ENCODE assay signal across 8 cellular contexts in genomic region chr13:39602277-39602613, GRCh38. TPM values are rescaled to one million over a fixed set of nuclear protein-coding genes. Genes with fewer than 3 reads are reported as not detected.
DNase-seq lines count a peak whose midpoint lies in the region; ATAC-seq and TF ChIP-seq lines count a peak whose summit lies in the region.

No MANE protein-coding gene starts in this region.

- H3K4me3 Mint-ChIP-seq in activated naive CD8-positive, alpha-beta T cell treated with anti-CD3 and anti-CD28 coated beads, Interleukin-2, amount 10 ng/mL, durations not matched to agents 7 days and 5 days: peak overlapping the region; percentile 76

- H3K4me1 ChIP-seq in liver (ENCODE audit: control insufficient read depth in 4 of 4, insufficient read depth in 4 of 4, low read length in 3 of 4): peaks cover 4 to 15% (median 8%) of the 10 kb centered on the region in 4 donors
- peaks cover 43% of the 10 kb centered on the region for H3K4me1 ChIP-seq in vagina

- DNase-seq in AG09309 (ENCODE audit: low read depth): no peak
- DNase-seq in activated naive CD8-positive, alpha-beta T cell treated with anti-CD3 and anti-CD28 coated beads, Interleukin-2, amount 10 ng/mL, durations not matched to agents 7 days and 5 days: no peak
- DNase-seq in vagina (ENCODE audit: extremely low spot score in 2 of 2): no peak
- DNase-seq in NCI-H1105 (lab: John Stamatoyannopoulos, UW): no peak
- DNase-seq in NK-92 (lab: John Stamatoyannopoulos, UW; ENCODE audit: unreplicated experiment): no peak

- POLR2A ChIA-PET in activated naive CD8-positive, alpha-beta T cell treated with anti-CD3 and anti-CD28 coated beads, Interleukin-2, amount 10 ng/mL, durations not matched to agents 7 days and 5 days (lab: Charles Lee): no interaction called here

- H3K27ac Mint-ChIP-seq in activated naive CD8-positive, alpha-beta T cell treated with anti-CD3 and anti-CD28 coated beads, Interleukin-2, amount 10 ng/mL, durations not matched to agents 7 days and 5 days: no peak overlapping the region

- no peaks in the 10 kb centered on the region for H3K9me3 Mint-ChIP-seq in activated naive CD8-positive, alpha-beta T cell treated with anti-CD3 and anti-CD28 coated beads, Interleukin-2, amount 10 ng/mL, durations not matched to agents 7 days and 5 days

- no peak overlapping the region for H3K9ac ChIP-seq in liver (ENCODE audit: low read depth in 1 of 2, low read length in 2 of 2)

- H3K27ac ChIP-seq in liver (ENCODE audit: low read depth in 1 of 2, low read length in 2 of 2) (peak overlapping the region in 1 of 2 donors; percentile 48), vagina (peak overlapping the region; percentile 93)

- TF ChIP-seq CTCF in AG09309 (IDR thresholded peaks at IDR 0.05; ENCODE audit: control insufficient read depth, insufficient read depth, low read depth, low read length, missing control alignments) (no peak), liver (IDR thresholded peaks at IDR 0.05; ENCODE audit: low read depth, low read length, missing input control) (no peak), vagina (IDR thresholded peaks at IDR 0.05) (no peak)

- H3K4me3 ChIP-seq in AG09309 (ENCODE audit: control insufficient read depth, low read depth, low read length): peak overlapping the region; percentile 60
- H3K4me3 ChIP-seq in liver (ENCODE audit: low read depth in 1 of 3, low read length in 3 of 3): peak overlapping the region; percentile 20 to 67 (median 57)
- peak overlapping the region; percentile 86 to 91 for H3K4me3 ChIP-seq in vagina

- peak; percentile 44 for ATAC-seq in GM19043 (IDR thresholded peaks at IDR 0.05; ENCODE audit: low read depth, unreplicated experiment)
- ATAC-seq in HG03159 (IDR thresholded peaks at IDR 0.05; ENCODE audit: unreplicated experiment): peak; percentile 27
- ATAC-seq in activated naive CD8-positive, alpha-beta T cell treated with anti-CD3 and anti-CD28 coated beads, Interleukin-2, amount 10 ng/mL, durations not matched to agents 7 days and 5 days (ENCODE audit: low read depth): no peak

- H3K4me1 Mint-ChIP-seq in activated naive CD8-positive, alpha-beta T cell treated with anti-CD3 and anti-CD28 coated beads, Interleukin-2, amount 10 ng/mL, durations not matched to agents 7 days and 5 days: peaks cover 10% of the 10 kb centered on the region

- no peak for TF ChIP-seq POLR2A in vagina (IDR thresholded peaks at IDR 0.05)

- no peak for TF ChIP-seq RAD21 in liver (IDR thresholded peaks at IDR 0.05)

- intact Hi-C loops in vagina (cut with DNase I): loop anchor here (5.0 kb wide), 1 partner anchor 185 kb away; no protein-coding TSS in a partner anchor

- H3K9me3 ChIP-seq in liver (ENCODE audit: control insufficient read depth in 4 of 4, low read length in 3 of 4) (no peaks in the 10 kb centered on the region), vagina (no peaks in the 10 kb centered on the region)

- H3K27me3 ChIP-seq in liver (ENCODE audit: control insufficient read depth in 4 of 4, insufficient read depth in 4 of 4, low read length in 3 of 4): peaks cover 0 to 10% (median under 1%) of the 10 kb centered on the region in 4 donors
- H3K27me3 ChIP-seq in vagina: no peaks in the 10 kb centered on the region

- H3K27me3 Mint-ChIP-seq in activated naive CD8-positive, alpha-beta T cell treated with anti-CD3 and anti-CD28 coated beads, Interleukin-2, amount 10 ng/mL, durations not matched to agents 7 days and 5 days: peaks cover 63% of the 10 kb centered on the region

- H3K36me3 ChIP-seq in liver (ENCODE audit: control insufficient read depth in 4 of 4, insufficient read depth in 3 of 4, low read depth in 1 of 4, low read length in 3 of 4): no peaks in the 10 kb centered on the region
- no peaks in the 10 kb centered on the region for H3K36me3 ChIP-seq in vagina

- no peaks in the 10 kb centered on the region for H3K36me3 Mint-ChIP-seq in activated naive CD8-positive, alpha-beta T cell treated with anti-CD3 and anti-CD28 coated beads, Interleukin-2, amount 10 ng/mL, durations not matched to agents 7 days and 5 days

- WGBS in liver: 4% methylated on average over 11 of the region's 11 CpGs

TF ChIP-seq in liver, 16 proteins besides CTCF, POLR2A, EP300 and RAD21:
- TF ChIP-seq FOXA2 (IDR thresholded peaks at IDR 0.05) (no peak), ZBTB33 (IDR thresholded peaks at IDR 0.05) (no peak), REST (IDR thresholded peaks at IDR 0.05) (no peak), HNF4A (conservative IDR thresholded peaks at IDR 0.05) (no peak)
TF ChIP-seq in liver: peak in this region for 0.

RNA-seq across cellular contexts. Expression of gene LHFPL6, which starts 0.7 kb away (rescaled TPM):
- total RNA-seq in activated naive CD8-positive, alpha-beta T cell treated with anti-CD3 and anti-CD28 coated beads, Interleukin-2, amount 10 ng/mL, durations not matched to agents 7 days and 5 days: under 1 TPM in 1 of 2 experiments, not detected in 1; 0.14 TPM
- 1 to 10 TPM; 2.6 to 8.3 TPM for total RNA-seq in liver
- polyA plus RNA-seq in liver: 1 to 10 TPM; 5.4 to 5.5 TPM
- 54.8 TPM for total RNA-seq in vagina

RNA-seq across cellular contexts. Expression of gene COG6, which starts 53.2 kb away (rescaled TPM):
- 10 to 100 TPM; 29.8 to 30.3 TPM for total RNA-seq in activated naive CD8-positive, alpha-beta T cell treated with anti-CD3 and anti-CD28 coated beads, Interleukin-2, amount 10 ng/mL, durations not matched to agents 7 days and 5 days
- total RNA-seq in liver (10 to 100 TPM; 10.4 to 10.7 TPM), vagina (15.2 TPM)
- 1 to 10 TPM; 4.5 to 5.5 TPM for polyA plus RNA-seq in liver
